In genomic region chr2:66521459-66521858, GRCh38 we compare ENCODE assay signal across 14 cellular contexts.
"Had no signal": no experiment of that assay in that cellular context is flagged by ENCODE, and none has a peak within 500 bp of the region (broad histone marks: within the 10 kb centered on the region; RNA-seq: fewer than 3 reads in every experiment).

No MANE protein-coding gene starts in this region.

- H3K9me3 Mint-ChIP-seq: immature natural killer cell, memory B cell had no signal

- H3K27ac Mint-ChIP-seq: activated naive CD4-positive, alpha-beta T cell treated with anti-CD3 and anti-CD28 coated beads, Interleukin-2, amount 50 U/mL, for 72 hours; immature natural killer cell; memory B cell; naive thymus-derived CD4-positive, alpha-beta T cell had no signal

- H3K36me3 Mint-ChIP-seq: activated naive CD4-positive, alpha-beta T cell treated with anti-CD3 and anti-CD28 coated beads, Interleukin-2, amount 50 U/mL, for 72 hours; immature natural killer cell; memory B cell; naive thymus-derived CD4-positive, alpha-beta T cell had no signal

- ATAC-seq: activated naive CD4-positive, alpha-beta T cell treated with anti-CD3 and anti-CD28 coated beads, Interleukin-2, amount 50 U/mL, for 72 hours; mucosa of descending colon; naive thymus-derived CD4-positive, alpha-beta T cell; right lobe of liver had no signal

- H3K4me1 Mint-ChIP-seq: immature natural killer cell; memory B cell; naive thymus-derived CD4-positive, alpha-beta T cell had no signal

- DNase-seq: activated CD4-positive, alpha-beta T cell treated with anti-CD3 and anti-CD28 coated beads, Interleukin-2, amount 50 U/mL, for 4 hours; activated gamma-delta T cell; adrenal gland; effector CD4-positive, alpha-beta T cell; immature natural killer cell; kidney glomerular epithelial cell; mucosa of descending colon; naive thymus-derived CD4-positive, alpha-beta T cell; right lobe of liver; small intestine; stimulated activated CD4-positive, alpha-beta T cell treated with anti-CD3 and anti-CD28 coated beads, Interleukin-4, amount 100 ng/mL, for 1 hour; stomach had no signal

- H3K4me3 Mint-ChIP-seq: immature natural killer cell; memory B cell; naive thymus-derived CD4-positive, alpha-beta T cell had no signal
